Comparison of ENCODE assay signal across 19 cellular contexts in the genomic region with DNA sequence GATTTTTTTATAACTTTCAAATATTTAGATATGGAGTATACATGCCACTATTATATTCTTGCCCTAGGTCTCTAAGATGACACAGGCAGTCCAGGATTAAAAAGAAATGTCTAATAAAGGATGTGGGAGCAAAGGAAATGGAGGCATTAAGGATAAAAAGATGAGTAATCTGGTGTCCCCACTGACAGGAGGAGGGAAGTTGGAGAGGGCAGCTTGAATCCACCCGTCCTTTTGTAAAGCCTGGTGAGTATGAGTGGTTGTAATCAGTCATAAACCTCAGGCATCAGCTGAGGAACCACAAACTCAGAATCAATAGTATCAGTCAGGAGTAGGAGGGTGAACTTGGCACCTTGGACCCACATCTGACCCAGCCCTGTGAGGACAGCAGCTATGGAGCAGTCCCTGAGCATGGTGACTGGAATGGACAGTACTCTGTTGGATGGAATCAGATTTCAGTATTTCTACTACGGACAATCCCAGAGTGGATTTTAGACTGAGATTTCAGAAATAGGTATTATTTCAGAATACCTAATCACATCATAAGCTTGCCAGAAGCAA.
DNase-seq lines count a peak whose midpoint lies in the region; ATAC-seq and FAIRE-seq lines count a peak whose summit lies in the region.
"Had no signal": no experiment of that assay in that cellular context is flagged by ENCODE, and none has a peak within 500 bp of the region (broad histone marks: within the 10 kb centered on the region; RNA-seq: fewer than 3 reads in every experiment).

No MANE protein-coding gene starts in this region.

- DNase-seq in Daoy (ENCODE audit: low read depth) (peak; percentile 21), OCI-M1 (lab: John Stamatoyannopoulos, UW) (peak; percentile 1), foreskin melanocyte (peak; percentile 7), small intestine (peak; percentile 48), amygdala (lab: John Stamatoyannopoulos, UW) (no peak), DMS153 treated with DMSO at 0.1 percent for 48 hours (lab: John Stamatoyannopoulos, UW; ENCODE audit: unreplicated experiment) (no peak)
- DNase-seq: C1 segment of cervical spinal cord; HCEC 1CT; MG63; NCI-H1092 treated with DMSO at 0.1 percent for 48 hours; NCI-H1694; NCI-H2107; NCI-H226; NCI-H524 treated with DMSO at 0.1 percent for 48 hours; NK-92 treated with Interleukin-12 subunit alpha and Interleukin-12 subunit beta, amount 100 ng/mL, for 24 hours; RPMI8226 had no signal

- no peaks in the 10 kb centered on the region for H3K27me3 ChIP-seq in small intestine (ENCODE audit: control insufficient read depth in 2 of 2, insufficient read depth in 2 of 2, low read length in 2 of 2)
- H3K27me3 ChIP-seq: MG63 had no signal

- no peak overlapping the region for H3K27ac ChIP-seq in small intestine (ENCODE audit: low read depth in 1 of 2, low read length in 1 of 2)
- H3K27ac ChIP-seq: A549, KMS-11 had no signal

- H3K4me1 ChIP-seq in small intestine (ENCODE audit: control insufficient read depth in 2 of 2, insufficient read depth in 1 of 2, low read depth in 1 of 2, low read length in 1 of 2): no peaks in the 10 kb centered on the region
- H3K4me1 ChIP-seq: A549 had no signal

- H3K4me3 ChIP-seq in small intestine (ENCODE audit: low read depth in 1 of 2, low read length in 2 of 2): no peak overlapping the region
- H3K4me3 ChIP-seq: A549, MG63 had no signal

- no peak for FAIRE-seq in small intestine (lab: Jason Lieb, UNC)

- no peaks in the 10 kb centered on the region for H3K36me3 ChIP-seq in small intestine (ENCODE audit: control insufficient read depth in 2 of 2, insufficient read depth in 2 of 2, low read length in 2 of 2)
- H3K36me3 ChIP-seq: MG63 had no signal

- H3K9me3 ChIP-seq in small intestine (ENCODE audit: control insufficient read depth, low read depth): no peaks in the 10 kb centered on the region
- H3K9me3 ChIP-seq: A549, MG63 had no signal

- 53 to 69% (median 61%) methylated on average over 2 of the region's 2 CpGs for whole genome bisulfite sequencing in small intestine, 3 donors

- no peak for ATAC-seq in HG02840 (IDR thresholded peaks at IDR 0.05; ENCODE audit: low FRiP score, unreplicated experiment)
- ATAC-seq: A549 had no signal

Comparison
In these comparisons a context has a peak if more than half of its experiments do, and no peak if none do; other contexts are left out.
1. DNase-seq: peak in Daoy (single experiment), OCI-M1 (single experiment), foreskin melanocyte (single experiment) and small intestine (single experiment); none in amygdala (0 of 56) and DMS153 treated with DMSO at 0.1 percent for 48 hours (single experiment).